9 cellular contexts compared by ENCODE assay signal in genomic region chr7:20299647-20300312, GRCh38. TPM values are rescaled to one million over a fixed set of nuclear protein-coding genes. Genes with fewer than 3 reads are reported as not detected.
A peak's percentile ranks its signal among the peaks of the same experiment; 100 is the strongest.
DNase-seq lines count a peak whose midpoint lies in the region; ATAC-seq, FAIRE-seq and TF ChIP-seq lines count a peak whose summit lies in the region.
"Had no signal": no experiment of that assay in that cellular context is flagged by ENCODE, and none has a peak within 500 bp of the region (broad histone marks: within the 10 kb centered on the region; RNA-seq: fewer than 3 reads in every experiment).

No MANE protein-coding gene starts in this region.

- no peak for TF ChIP-seq POLR2A in lower leg skin (IDR thresholded peaks at IDR 0.05)

- peak; percentile 27 for DNase-seq in Daoy (ENCODE audit: low read depth)
- peak; percentile 88 for DNase-seq in fibroblast of peridontal ligament (ENCODE audit: extremely low read depth)
- no peak for DNase-seq in NCI-H524 (lab: John Stamatoyannopoulos, UW)
- no peak for DNase-seq in lower leg skin (ENCODE audit: low spot score in 2 of 2)
- no peak for DNase-seq in inferior parietal cortex (ENCODE audit: extremely low spot score)
- no peak for DNase-seq in HTR-8/SVneo (ENCODE audit: insufficient read length, low spot score)
- DNase-seq: DND-41 had no signal

- TF ChIP-seq CTCF in lower leg skin (IDR thresholded peaks at IDR 0.05): no peak

- FAIRE-seq in HTR-8/SVneo (lab: Jason Lieb, UNC): no peak

- WGBS in lower leg skin, 2 donors: 82 to 83% methylated on average over 6 of the region's 6 CpGs

- no peak overlapping the region for H3K4me3 ChIP-seq in lower leg skin (ENCODE audit: low read depth, poor library complexity, severe bottlenecking)

- ATAC-seq in GM21447 (IDR thresholded peaks at IDR 0.05; ENCODE audit: unreplicated experiment): peak; percentile 71
- ATAC-seq in HG03457 (IDR thresholded peaks at IDR 0.05; ENCODE audit: unreplicated experiment): peak; percentile 61

- intact Hi-C loops in lower leg skin (cut with DNase I; ENCODE audit: low total_unique reads): no loop called here

RNA-seq across cellular contexts. Expression of gene ITGB8, which starts 30.9 kb away (rescaled TPM):
- total RNA-seq in Daoy (2014; rRNA removed; shearing (Covaris generic)): 32.0 and 32.9 TPM in 2 replicates
- total RNA-seq in lower leg skin: 10 to 100 TPM; 25.0 to 66.1 (median 48.9) TPM

Comparison
In these comparisons a context has a peak if more than half of its experiments do, and no peak if none do; other contexts are left out.
1. DNase-seq: peak in Daoy (single experiment) and fibroblast of peridontal ligament (single experiment); none in NCI-H524 (0 of 2), lower leg skin (0 of 2), inferior parietal cortex (single experiment) and HTR-8/SVneo (single experiment).